Comparison of ENCODE assay signal across 8 cellular contexts in genomic region chr17:77319211-77320031, GRCh38.
DNase-seq lines count a peak whose midpoint lies in the region; ATAC-seq and TF ChIP-seq lines count a peak whose summit lies in the region.

No MANE protein-coding gene starts in this region.

- H3K9me3 ChIP-seq in body of pancreas, result no peaks in the 10 kb centered on the region

- WGBS in body of pancreas, 2 donors, result 66 to 79% methylated on average over 36 to 38 of the region's 38 CpGs

- in situ Hi-C loops in Caki2 (cut with HindIII; ENCODE audit: low pct_unique_long_range_greater_than_20kb, low sequenced_read_pairs), result no loop called here

- TF ChIP-seq CTCF in body of pancreas (IDR thresholded peaks at IDR 0.05), result no peak

- no peaks in the 10 kb centered on the region for H3K27me3 ChIP-seq in body of pancreas

- DNase-seq in Caki2 (ENCODE audit: low read depth) (peak; percentile 87), SW 1271 (lab: John Stamatoyannopoulos, UW) (peak; percentile 74 to 81), body of pancreas (peak; percentile 61 to 83 (median 75)), kidney tubule cell (ENCODE audit: low spot score) (peak; percentile 89)
- peak; percentile 71 for DNase-seq in stimulated activated CD4-positive, alpha-beta T cell treated with anti-CD3 and anti-CD28 coated beads, Interleukin-4, amount 100 ng/mL, for 1 hour
- DNase-seq in NK-92 treated with Interleukin-12 subunit alpha and Interleukin-12 subunit beta, amount 100 ng/mL, for 24 hours (lab: John Stamatoyannopoulos, UW), result no peak

- peak; percentile 40 for ATAC-seq in HG02642 (IDR thresholded peaks at IDR 0.05; ENCODE audit: poor library complexity, unreplicated experiment)
- ATAC-seq in body of pancreas, result peak; percentile 77
- no peak for ATAC-seq in GM19351 (IDR thresholded peaks at IDR 0.05; ENCODE audit: unreplicated experiment)

- H3K27ac ChIP-seq in body of pancreas, result peak overlapping the region; percentile 30 to 90 (median 78)

- no peak overlapping the region for H3K4me3 ChIP-seq in body of pancreas

- H3K36me3 ChIP-seq in body of pancreas (replicated peaks in 1 of 2; ENCODE audit: insufficient read depth in 1 of 2, low read depth in 2 of 2), result no peaks in the 10 kb centered on the region

- peaks cover 47% of the 10 kb centered on the region for H3K4me1 ChIP-seq in body of pancreas

- TF ChIP-seq POLR2A in body of pancreas (IDR thresholded peaks at IDR 0.05), result peak in 2 of 3 donors; percentile 61 to 68

- intact Hi-C loops in body of pancreas (cut with DNase I), result no loop called here
